26 cellular contexts compared by ENCODE assay signal in genomic region chr10:6128087-6128486, GRCh38.
"Had no signal": no experiment of that assay in that cellular context is flagged by ENCODE, and none has a peak within 500 bp of the region (broad histone marks: within the 10 kb centered on the region; RNA-seq: fewer than 3 reads in every experiment).

No MANE protein-coding gene starts in this region.

- H3K4me3 ChIP-seq: gastroesophageal sphincter, hepatocyte, ovary, skin epidermis, stomach, suprapubic skin, tibial artery, upper lobe of right lung had no signal

- ATAC-seq: activated CD8-positive, alpha-beta T cell treated with anti-CD3 and anti-CD28 coated beads, Interleukin-2, amount 10 ng/mL, durations not matched to agents 7 days and 5 days; activated naive CD4-positive, alpha-beta T cell treated with anti-CD3 and anti-CD28 coated beads, Interleukin-2, amount 50 U/mL, for 72 hours; activated T-cell treated with anti-CD3 and anti-CD28 coated beads, Interleukin-2, amount 50 U/mL, for 4 hours; stimulated activated memory B cell treated with anti-CD40 and anti-IgM and Interleukin-4, amounts not matched to agents 10 μg/mL and 1 μg/mL and 100 μg/mL, for 72 hours had no signal

- H3K27ac Mint-ChIP-seq: activated CD4-positive, alpha-beta T cell treated with anti-CD3 and anti-CD28 coated beads, Interleukin-2, amount 10 ng/mL, durations not matched to agents 7 days and 5 days; activated CD8-positive, alpha-beta T cell treated with anti-CD3 and anti-CD28 coated beads, Interleukin-2, amount 10 ng/mL, durations not matched to agents 7 days and 5 days; activated naive CD4-positive, alpha-beta T cell treated with anti-CD3 and anti-CD28 coated beads, Interleukin-2, amount 50 U/mL, for 72 hours; activated T-helper 2 cell treated with anti-CD3 and anti-CD28 coated beads, Interferon-gamma antibody, Interleukin-2, Interleukin-4, amounts not matched to agents 10 μg/mL and 5 μg/mL and 100 μg/mL, durations not matched to agents 14 hours and 24 hours and 36 hours; progenitor cell of endocrine pancreas; stimulated activated memory B cell treated with anti-CD40 and anti-IgM and Interleukin-4, amounts not matched to agents 10 μg/mL and 1 μg/mL and 100 μg/mL, for 72 hours; WTC11 had no signal

- H3K4me3 Mint-ChIP-seq: activated CD4-positive, alpha-beta T cell treated with anti-CD3 and anti-CD28 coated beads, Interleukin-2, amount 10 ng/mL, durations not matched to agents 7 days and 5 days; activated CD8-positive, alpha-beta T cell treated with anti-CD3 and anti-CD28 coated beads, Interleukin-2, amount 10 ng/mL, durations not matched to agents 7 days and 5 days; activated T-cell treated with anti-CD3 and anti-CD28 coated beads, Interleukin-2, amount 50 U/mL, for 4 hours; stimulated activated memory B cell treated with anti-CD40 and anti-IgM and Interleukin-4, amounts not matched to agents 10 μg/mL and 1 μg/mL and 100 μg/mL, for 72 hours; WTC11 had no signal

- H3K27ac ChIP-seq: breast epithelium, gastroesophageal sphincter, hepatocyte, stomach, suprapubic skin, tibial artery, upper lobe of right lung had no signal

- H3K36me3 Mint-ChIP-seq: activated naive CD4-positive, alpha-beta T cell treated with anti-CD3 and anti-CD28 coated beads, Interleukin-2, amount 50 U/mL, for 72 hours; stimulated activated memory B cell treated with anti-CD40 and anti-IgM and Interleukin-4, amounts not matched to agents 10 μg/mL and 1 μg/mL and 100 μg/mL, for 72 hours; WTC11 had no signal

- H3K27me3 Mint-ChIP-seq: activated CD4-positive, alpha-beta T cell treated with anti-CD3 and anti-CD28 coated beads, Interleukin-2, amount 10 ng/mL, durations not matched to agents 7 days and 5 days had no signal

- H3K9me3 Mint-ChIP-seq: activated CD4-positive, alpha-beta T cell treated with anti-CD3 and anti-CD28 coated beads, Interleukin-2, amount 10 ng/mL, durations not matched to agents 7 days and 5 days; activated naive CD4-positive, alpha-beta T cell treated with anti-CD3 and anti-CD28 coated beads, Interleukin-2, amount 50 U/mL, for 72 hours; activated T-cell treated with anti-CD3 and anti-CD28 coated beads, Interleukin-2, amount 50 U/mL, for 4 hours; activated T-helper 2 cell treated with anti-CD3 and anti-CD28 coated beads, Interferon-gamma antibody, Interleukin-2, Interleukin-4, amounts not matched to agents 10 μg/mL and 5 μg/mL and 100 μg/mL, durations not matched to agents 14 hours and 24 hours and 36 hours; nephron; stimulated activated memory B cell treated with anti-CD40 and anti-IgM and Interleukin-4, amounts not matched to agents 10 μg/mL and 1 μg/mL and 100 μg/mL, for 72 hours; WTC11 had no signal

- DNase-seq: activated CD4-positive, alpha-beta T cell treated with anti-CD3 and anti-CD28 coated beads for 1 hour; activated CD4-positive, alpha-beta T cell treated with anti-CD3 and anti-CD28 coated beads, Interleukin-2, amount 10 ng/mL, durations not matched to agents 7 days and 5 days; activated CD8-positive, alpha-beta T cell treated with anti-CD3 and anti-CD28 coated beads, Interleukin-2, amount 10 ng/mL, durations not matched to agents 7 days and 5 days; activated naive CD4-positive, alpha-beta T cell; activated T-cell treated with anti-CD3 and anti-CD28 coated beads, Interleukin-2, amount 50 U/mL, for 4 hours; central memory CD4-positive, alpha-beta T cell; effector CD8-positive, alpha-beta T cell; left cardiac atrium; stimulated activated CD4-positive, alpha-beta T cell treated with anti-CD3 and anti-CD28 coated beads, Interleukin-4, amount 100 ng/mL, for 4 hours; stimulated activated CD8-positive, alpha-beta memory T cell treated with anti-CD3 and anti-CD28 coated beads, Interleukin-4, amount 100 ng/mL, for 48 hours; stomach; T-helper 2 cell; upper lobe of right lung had no signal
